ENCODE assay signal across 22 cellular contexts in the genomic region with DNA sequence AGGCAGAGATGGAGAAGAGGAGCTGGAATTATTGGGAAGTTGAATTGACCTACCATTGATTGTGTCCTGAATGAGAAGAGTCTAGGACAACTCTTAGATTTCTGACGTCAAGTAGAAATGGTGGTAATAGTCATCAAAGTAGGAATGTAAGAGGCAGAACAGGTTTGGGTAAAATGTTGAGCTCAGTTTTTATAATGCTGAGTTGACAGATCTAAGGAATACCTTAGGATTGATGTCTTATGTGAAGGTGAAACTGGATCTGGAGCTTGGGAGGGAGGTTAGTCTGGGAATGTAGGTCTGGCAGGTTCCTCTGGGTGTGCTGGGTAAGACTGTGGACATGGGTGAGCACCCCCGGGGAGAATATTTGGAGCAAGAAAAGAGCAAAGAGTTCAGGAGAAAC. TPM values are rescaled to one million over a fixed set of nuclear protein-coding genes. Genes with fewer than 3 reads are reported as not detected.
A peak's percentile ranks its signal among the peaks of the same experiment; 100 is the strongest.
DNase-seq lines count a peak whose midpoint lies in the region; FAIRE-seq and TF ChIP-seq lines count a peak whose summit lies in the region.
"Had no signal": no experiment of that assay in that cellular context is flagged by ENCODE, and none has a peak within 500 bp of the region (broad histone marks: within the 10 kb centered on the region; RNA-seq: fewer than 3 reads in every experiment).

No MANE protein-coding gene starts in this region.

- TF ChIP-seq EP300 in Ishikawa (IDR thresholded peaks at IDR 0.05; ENCODE audit: borderline replicate concordance) (0 out of 2 replicates have a peak, but pooled peaks have one; percentile 25), H1 (IDR thresholded peaks at IDR 0.05; ENCODE audit: borderline replicate concordance in 1 of 2, low read depth in 2 of 2, low read length in 2 of 2) (no peak)

- no peak overlapping the region for H2AK5ac ChIP-seq in H1 (ENCODE audit: low read depth, low read length)

- no peak overlapping the region for H2BK120ac ChIP-seq in H1 (replicated peaks; ENCODE audit: low read depth, low read length)

- TF ChIP-seq CTCF in H1 (IDR thresholded peaks at IDR 0.05; ENCODE audit: control extremely low read depth in 1 of 3, insufficient read depth in 1 of 3, low read depth in 1 of 3, low read length in 3 of 3) (no peak), progenitor cell of endocrine pancreas (IDR thresholded peaks at IDR 0.05; ENCODE audit: unreplicated experiment) (no peak), coronary artery (IDR thresholded peaks at IDR 0.05) (no peak)

- H2BK20ac ChIP-seq in H1 (ENCODE audit: low read length): no peak overlapping the region

- no peak overlapping the region for H3K27ac ChIP-seq in H1 (ENCODE audit: low read depth, low read length)
- peak overlapping the region in 1 of 2 donors; percentile 27 for H3K27ac ChIP-seq in coronary artery
- H3K27ac ChIP-seq: C4-2B, cardiac muscle cell, ovary, SJSA1, uterus had no signal

- no peak for DNase-seq in activated CD4-positive, alpha-beta T cell treated with anti-CD3 and anti-CD28 coated beads, Interleukin-2, amount 10 ng/mL, durations not matched to agents 24 days and 14 days
- DNase-seq in activated CD4-positive, alpha-beta T cell treated with anti-CD3 and anti-CD28 coated beads for 1 hour: no peak
- DNase-seq in H1 (ENCODE audit: low read depth in 1 of 2, low spot score in 2 of 2) (no peak), progenitor cell of endocrine pancreas (ENCODE audit: low spot score, unreplicated experiment) (no peak), NCI-H524 (lab: John Stamatoyannopoulos, UW) (no peak), coronary artery (ENCODE audit: low spot score) (no peak), NCI-H1092 treated with DMSO at 0.1 percent for 48 hours (lab: John Stamatoyannopoulos, UW) (no peak)
- DNase-seq: activated CD4-positive, alpha-beta T cell treated with anti-CD3 and anti-CD28 coated beads, Interleukin-2, amount 50 U/mL, for 48 hours; activated gamma-delta T cell; DMS79 treated with DMSO at 0.1 percent for 48 hours; effector memory CD4-positive, alpha-beta T cell; hippocampal formation; mucosa of descending colon; NCI-H2081; NCI-H510A; ovary; uterus had no signal

- H2BK15ac ChIP-seq in H1 (ENCODE audit: low read length): no peak overlapping the region

- H3K4me3 Mint-ChIP-seq in activated CD4-positive, alpha-beta T cell treated with anti-CD3 and anti-CD28 coated beads, Interleukin-2, amount 10 ng/mL, durations not matched to agents 24 days and 14 days: no peak overlapping the region
- H3K4me3 Mint-ChIP-seq in progenitor cell of endocrine pancreas (ENCODE audit: low read depth): no peak overlapping the region

- no peaks in the 10 kb centered on the region for H3K27me3 ChIP-seq in H1 (replicated peaks in 1 of 4; ENCODE audit: control insufficient read depth in 3 of 4, extremely low read depth in 1 of 4, insufficient read depth in 3 of 4, low read length in 3 of 4)
- H3K27me3 ChIP-seq: cardiac muscle cell, ovary, SJSA1, uterus had no signal

- H3K27me3 Mint-ChIP-seq in activated CD4-positive, alpha-beta T cell treated with anti-CD3 and anti-CD28 coated beads, Interleukin-2, amount 10 ng/mL, durations not matched to agents 24 days and 14 days: no peaks in the 10 kb centered on the region
- no peaks in the 10 kb centered on the region for H3K27me3 Mint-ChIP-seq in progenitor cell of endocrine pancreas

- TF ChIP-seq RAD21 in Ishikawa (IDR thresholded peaks at IDR 0.05; ENCODE audit: low read depth): no peak
- no peak for TF ChIP-seq RAD21 in H1 (IDR thresholded peaks at IDR 0.05 in 1 of 2, conservative IDR thresholded peaks at IDR 0.05 in 1 of 2; ENCODE audit: low read depth in 2 of 2, low read length in 2 of 2)

- 91% methylated on average over 2 of the region's 2 CpGs; no CpG with 5 or more reads in 1 of the 2 experiments for WGBS in H1 (ENCODE audit: extremely low coverage in 1 of 2, insufficient coverage in 1 of 2, insufficient read length in 1 of 2, insufficient replicate concordance in 2 of 2, low coverage in 1 of 2, low lambda C conversion rate in 2 of 2, missing lambda C conversion rate in 1 of 2), 2 experiments

- no peak overlapping the region for H4K5ac ChIP-seq in H1 (ENCODE audit: insufficient read length, low read depth, low read length)

- H3K79me2 ChIP-seq in H1 (ENCODE audit: control insufficient read depth in 1 of 2, insufficient read depth in 2 of 2, low read length in 2 of 2): peaks cover 59 to 100% of the 10 kb centered on the region in 2 experiments

- intact Hi-C loops in activated CD4-positive, alpha-beta T cell treated with anti-CD3 and anti-CD28 coated beads, Interleukin-2, amount 10 ng/mL, durations not matched to agents 24 days and 14 days (cut with micrococcal nuclease): no loop called here

- FAIRE-seq in H1 (lab: Jason Lieb, UNC): no peak
- FAIRE-seq: GM19239 had no signal

- no peak overlapping the region for H3K4me2 ChIP-seq in H1 (ENCODE audit: insufficient read depth in 1 of 2, low read depth in 2 of 2, low read length in 2 of 2)

- no peak overlapping the region for H3K56ac ChIP-seq in H1 (replicated peaks; ENCODE audit: insufficient read length, low read depth, low read length)

- H4K91ac ChIP-seq in H1 (replicated peaks; ENCODE audit: insufficient read length, low read length): no peak overlapping the region

- peaks cover 31% of the 10 kb centered on the region for H3K4me1 Mint-ChIP-seq in activated CD4-positive, alpha-beta T cell treated with anti-CD3 and anti-CD28 coated beads, Interleukin-2, amount 10 ng/mL, durations not matched to agents 24 days and 14 days
- peaks cover 14% of the 10 kb centered on the region for H3K4me1 Mint-ChIP-seq in progenitor cell of endocrine pancreas (ENCODE audit: low read depth)

- peaks cover 12% of the 10 kb centered on the region for H3K79me1 ChIP-seq in H1 (ENCODE audit: low read depth, low read length)

- no peak overlapping the region for H3K14ac ChIP-seq in H1 (ENCODE audit: insufficient read length)

- H3K9me3 ChIP-seq in H1 (ENCODE audit: insufficient read depth in 2 of 2, low read depth in 1 of 2, low read length in 1 of 2): no peaks in the 10 kb centered on the region
- H3K9me3 ChIP-seq: mucosa of descending colon, ovary, SJSA1, uterus had no signal

- no peak overlapping the region for H3K4me3 ChIP-seq in H1 (ENCODE audit: extremely low read depth in 1 of 4, insufficient read depth in 2 of 4, low read depth in 3 of 4, low read length in 4 of 4)
- H3K4me3 ChIP-seq in coronary artery: no peak overlapping the region
- H3K4me3 ChIP-seq: cardiac muscle cell, mucosa of descending colon, ovary, SJSA1, uterus had no signal

- no peak overlapping the region for H3K23ac ChIP-seq in H1 (ENCODE audit: insufficient read length)

- peaks cover 40% of the 10 kb centered on the region for H3K36me3 Mint-ChIP-seq in activated CD4-positive, alpha-beta T cell treated with anti-CD3 and anti-CD28 coated beads, Interleukin-2, amount 10 ng/mL, durations not matched to agents 24 days and 14 days (ENCODE audit: low read depth)
- peaks cover 19% of the 10 kb centered on the region for H3K36me3 Mint-ChIP-seq in progenitor cell of endocrine pancreas (ENCODE audit: insufficient read depth)

- no peak overlapping the region for H3K18ac ChIP-seq in H1 (ENCODE audit: extremely low read depth, low read length)

- H3K23me2 ChIP-seq in H1 (ENCODE audit: low read depth, low read length): no peaks in the 10 kb centered on the region

- TF ChIP-seq POLR2A in H1 (IDR thresholded peaks at IDR 0.05; ENCODE audit: control extremely low read depth in 1 of 2, low read depth in 2 of 2, low read length in 2 of 2): no peak

- H3K4ac ChIP-seq in H1 (replicated peaks; ENCODE audit: insufficient read length, low read depth, low read length): no peak overlapping the region

- H2BK5ac ChIP-seq in H1 (ENCODE audit: low read depth, low read length): no peak overlapping the region

- H2AFZ ChIP-seq in H1 (ENCODE audit: low read length): no peak overlapping the region

- no peaks in the 10 kb centered on the region for H3K9me3 Mint-ChIP-seq in activated CD4-positive, alpha-beta T cell treated with anti-CD3 and anti-CD28 coated beads, Interleukin-2, amount 10 ng/mL, durations not matched to agents 24 days and 14 days
- no peaks in the 10 kb centered on the region for H3K9me3 Mint-ChIP-seq in progenitor cell of endocrine pancreas (ENCODE audit: low read depth)

- no peak overlapping the region for H3K9ac ChIP-seq in H1 (replicated peaks in 1 of 4; ENCODE audit: extremely low read depth in 1 of 4, low read depth in 3 of 4, low read length in 3 of 4)

- H2BK12ac ChIP-seq in H1 (ENCODE audit: low read depth, low read length): no peak overlapping the region

- POLR2A ChIA-PET in H1 (lab: Charles Lee; ENCODE audit: partially characterized antibody): interaction anchor here (0.7 to 21.1 kb wide), 8 partner anchors 9 to 275 kb away, joined by 3 to 204 read pairs (median 6); no protein-coding TSS in a partner anchor

- H3K36me3 ChIP-seq in H1 (ENCODE audit: control insufficient read depth in 2 of 4, insufficient read depth in 4 of 4, low read length in 3 of 4): peaks cover 37 to 83% (median 61%) of the 10 kb centered on the region in 4 experiments
- H3K36me3 ChIP-seq: ovary, uterus had no signal

- no peak overlapping the region for H4K8ac ChIP-seq in H1 (ENCODE audit: extremely low read depth, insufficient read depth, low read length)

- peaks cover 58 to 64% of the 10 kb centered on the region in 2 experiments for H4K20me1 ChIP-seq in H1 (replicated peaks in 1 of 2; ENCODE audit: control insufficient read depth in 1 of 2, insufficient read depth in 2 of 2, low read length in 2 of 2)

- CTCF ChIA-PET in H1 (lab: Charles Lee; ENCODE audit: partially characterized antibody): interaction anchor here (0.6 to 2.7 kb wide), 10 partner anchors 9 to 654 kb away, joined by 3 to 12 read pairs (median 4); no protein-coding TSS in a partner anchor

- H3K4me1 ChIP-seq in H1 (replicated peaks in 1 of 4; ENCODE audit: control insufficient read depth in 3 of 4, insufficient read depth in 4 of 4, low read length in 3 of 4): peaks cover 0 to 13% (median 5%) of the 10 kb centered on the region in 4 experiments; a peak in 5 of 7 replicates
- H3K4me1 ChIP-seq: SJSA1, uterus had no signal

- peak overlapping the region; percentile 72 for H3K27ac Mint-ChIP-seq in activated CD4-positive, alpha-beta T cell treated with anti-CD3 and anti-CD28 coated beads, Interleukin-2, amount 10 ng/mL, durations not matched to agents 24 days and 14 days
- peak overlapping the region; percentile 0 for H3K27ac Mint-ChIP-seq in progenitor cell of endocrine pancreas

RNA-seq across cellular contexts. Expression of a gene that starts 31.9 kb away (rescaled TPM):
- 42.6 and 47.0 TPM in 2 replicates for total RNA-seq in activated CD4-positive, alpha-beta T cell treated with anti-CD3 and anti-CD28 coated beads, Interleukin-2, amount 10 ng/mL, durations not matched to agents 24 days and 14 days
- 213 and 216 TPM in 2 replicates for total RNA-seq in H1 (2021; fragmentation: NEBNext Ultra II Directional; extraction: Animal tissue kit (Norgen Biotek cat#: 25700))
- 37.7 and 43.8 TPM in 2 replicates for polyA plus RNA-seq in H1 (2011; rRNA removed)
- 57.6 TPM for polyA plus RNA-seq in H1 (2011; cell fraction: cytosol; rRNA removed)
- polyA plus RNA-seq in H1 (2011; cell fraction: nucleus; rRNA removed): 123 TPM
- polyA plus RNA-seq in H1 (2012, experiment 1 of 2): 83.3 to 114 TPM (median 103 TPM) in 4 replicates
- polyA plus RNA-seq in H1 (2012, experiment 2 of 2): 16.3 TPM
- 91.7 TPM for polyA plus RNA-seq in H1 (2013, experiment 1 of 2)
- polyA plus RNA-seq in H1 (2013, experiment 2 of 2): 84.6 TPM
- polyA minus RNA-seq in H1 (2011; rRNA and poly(A)+ RNA removed): 192 and 212 TPM in 2 replicates
- polyA minus RNA-seq in H1 (2011; cell fraction: cytosol; rRNA and poly(A)+ RNA removed): 75.4 TPM
- 179 TPM for polyA minus RNA-seq in H1 (2011; cell fraction: nucleus; rRNA and poly(A)+ RNA removed)
- 35.3 and 43.2 TPM in 2 replicates for total RNA-seq in progenitor cell of endocrine pancreas
